In genomic region chr3:39255503-39256325, GRCh38 we compare ENCODE assay signal across 8 cellular contexts. TPM values are rescaled to one million over a fixed set of nuclear protein-coding genes. Genes with fewer than 3 reads are reported as not detected.
A peak's percentile ranks its signal among the peaks of the same experiment; 100 is the strongest.
DNase-seq lines count a peak whose midpoint lies in the region; ATAC-seq, FAIRE-seq and TF ChIP-seq lines count a peak whose summit lies in the region.

No MANE protein-coding gene starts in this region.

- H3K4me1 ChIP-seq in pancreas = no peaks in the 10 kb centered on the region
- no peaks in the 10 kb centered on the region for H3K4me1 ChIP-seq in endodermal cell (ENCODE audit: control insufficient read depth, insufficient read depth, low read length)
- H3K4me1 ChIP-seq in thyroid gland = no peaks in the 10 kb centered on the region

- FAIRE-seq in pancreas (lab: Jason Lieb, UNC) = no peak

- no peak overlapping the region for H3K27ac ChIP-seq in pancreas
- no peak overlapping the region for H3K27ac ChIP-seq in endodermal cell (ENCODE audit: low read depth, low read length)
- no peak overlapping the region for H3K27ac ChIP-seq in thyroid gland

- DNase-seq in AML-193 (lab: John Stamatoyannopoulos, UW) (peak; percentile 99), pancreas (peak in 1 of 6 donors; percentile 31), endodermal cell (no peak), DMS153 treated with DMSO at 0.1 percent for 48 hours (lab: John Stamatoyannopoulos, UW; ENCODE audit: unreplicated experiment) (no peak), thyroid gland (no peak)

- no peak overlapping the region for H3K9ac ChIP-seq in endodermal cell (ENCODE audit: extremely low read depth, low read length, poor library complexity, severe bottlenecking)

- TF ChIP-seq POLR2A in thyroid gland (IDR thresholded peaks at IDR 0.05) = no peak

- H3K9me3 ChIP-seq in pancreas (no peaks in the 10 kb centered on the region), endodermal cell (ENCODE audit: control insufficient read depth, low read length) (no peaks in the 10 kb centered on the region), thyroid gland (no peaks in the 10 kb centered on the region)

- WGBS in pancreas, 2 donors = 54 to 62% methylated on average over 5 of the region's 5 CpGs
- 78 to 85% methylated on average over 4 to 5 of the region's 5 CpGs for WGBS in endodermal cell (ENCODE audit: insufficient coverage in 1 of 2, insufficient read length in 1 of 2), 2 experiments
- 60 to 67% methylated on average over 5 of the region's 5 CpGs for WGBS in thyroid gland, 2 donors

- H3K4me3 Mint-ChIP-seq in endodermal cell = no peak overlapping the region

- H3K36me3 ChIP-seq in pancreas (no peaks in the 10 kb centered on the region), endodermal cell (ENCODE audit: control insufficient read depth, insufficient read depth, low read length) (no peaks in the 10 kb centered on the region), thyroid gland (no peaks in the 10 kb centered on the region)

- no peaks in the 10 kb centered on the region for H3K4me1 Mint-ChIP-seq in endodermal cell

- H3K27me3 ChIP-seq in pancreas (no peaks in the 10 kb centered on the region), endodermal cell (ENCODE audit: control insufficient read depth, insufficient read depth, low read length, poor library complexity, severe bottlenecking) (peaks cover 7% of the 10 kb centered on the region), thyroid gland (no peaks in the 10 kb centered on the region)

- ATAC-seq in GM18873 (IDR thresholded peaks at IDR 0.05; ENCODE audit: low FRiP score, unreplicated experiment) (peak; percentile 98), HG03060 (IDR thresholded peaks at IDR 0.05; ENCODE audit: low read depth, unreplicated experiment) (peak; percentile 98), SK-N-SH treated with all-trans-retinoic acid at 6 μM for 48 hours (peak; percentile 9; the same call in 2 of the 3 replicates), pancreas (peak in 3 of 4 donors; percentile 21 to 90 (median 76))

- H3K4me3 ChIP-seq in pancreas (no peak overlapping the region), endodermal cell (ENCODE audit: low read length) (no peak overlapping the region), thyroid gland (replicated peaks in 1 of 3) (no peak overlapping the region)

- TF ChIP-seq CTCF in pancreas (IDR thresholded peaks at IDR 0.05) = no peak
- TF ChIP-seq CTCF in endodermal cell (conservative IDR thresholded peaks at IDR 0.05) = no peak
- no peak for TF ChIP-seq CTCF in thyroid gland (IDR thresholded peaks at IDR 0.05)

- intact Hi-C loops in pancreas (cut with DNase I) (no loop called here), thyroid gland (cut with DNase I) (no loop called here)

- no peaks in the 10 kb centered on the region for H3K9me3 Mint-ChIP-seq in endodermal cell

- no peaks in the 10 kb centered on the region for H3K36me3 Mint-ChIP-seq in endodermal cell (ENCODE audit: low read depth)

- H3K27ac Mint-ChIP-seq in endodermal cell = no peak overlapping the region

- H3K27me3 Mint-ChIP-seq in endodermal cell (ENCODE audit: insufficient read depth) = peaks cover 11% of the 10 kb centered on the region

TF ChIP-seq in SK-N-SH treated with all-trans-retinoic acid at 6 μM for 48 hours, 23 proteins besides CTCF, POLR2A, EP300 and RAD21:
- no peak for TF ChIP-seq CREB5 (CRISPR knock-in tag; IDR thresholded peaks at IDR 0.05; ENCODE audit: low read depth)
- no peak for TF ChIP-seq TSHZ2 (CRISPR knock-in tag; IDR thresholded peaks at IDR 0.05)
- no peak for TF ChIP-seq TCF4 (CRISPR knock-in tag; IDR thresholded peaks at IDR 0.05; ENCODE audit: borderline replicate concordance)
- TF ChIP-seq ZC3H10 (CRISPR knock-in tag; IDR thresholded peaks at IDR 0.05) = no peak
- TF ChIP-seq PPARA (CRISPR knock-in tag; IDR thresholded peaks at IDR 0.05; ENCODE audit: borderline replicate concordance) = no peak
- TF ChIP-seq PATZ1 (CRISPR knock-in tag; IDR thresholded peaks at IDR 0.05; ENCODE audit: borderline replicate concordance) = no peak
- no peak for TF ChIP-seq RARB (CRISPR knock-in tag; IDR thresholded peaks at IDR 0.05)
- no peak for TF ChIP-seq SNAI2 (CRISPR knock-in tag; IDR thresholded peaks at IDR 0.05)
- TF ChIP-seq ZNF70 (CRISPR knock-in tag; IDR thresholded peaks at IDR 0.05) = no peak
- no peak for TF ChIP-seq OSR1 (CRISPR knock-in tag; IDR thresholded peaks at IDR 0.05)
- no peak for TF ChIP-seq TOX (CRISPR knock-in tag; IDR thresholded peaks at IDR 0.05; ENCODE audit: borderline replicate concordance)
- no peak for TF ChIP-seq CSDC2 (CRISPR knock-in tag; IDR thresholded peaks at IDR 0.05)
- no peak for TF ChIP-seq ZNF8 (CRISPR knock-in tag; IDR thresholded peaks at IDR 0.05)
- no peak for TF ChIP-seq ARNTL (CRISPR knock-in tag; IDR thresholded peaks at IDR 0.05; ENCODE audit: borderline replicate concordance, low read depth)
- TF ChIP-seq ZFP3 (CRISPR knock-in tag; IDR thresholded peaks at IDR 0.05) = no peak
- TF ChIP-seq ZFP30 (CRISPR knock-in tag; IDR thresholded peaks at IDR 0.05) = no peak

RNA-seq across cellular contexts. Expression of gene CX3CR1, which starts 24.1 kb away (rescaled TPM):
- 10 to 100 TPM in 1 of 6 donors, 1 to 10 TPM in 4, under 1 TPM in 1; 0.23 to 13.0 (median 1.6) TPM for total RNA-seq in pancreas
- under 1 TPM; 0.08 to 0.14 TPM for polyA plus RNA-seq in pancreas
- total RNA-seq in endodermal cell = not detected
- not detected for polyA plus RNA-seq in endodermal cell (2013, experiment 1 of 2)
- not detected for polyA plus RNA-seq in endodermal cell (2013, experiment 2 of 2)
- 1 to 10 TPM in 2 of 4 donors, under 1 TPM in 1, not detected in 1; 0.27 to 1.9 (median 1.1) TPM for total RNA-seq in thyroid gland

Comparison
In these comparisons a context has a peak if more than half of its experiments do, and no peak if none do; other contexts are left out.
1. DNase-seq: peak in AML-193 (2 of 2); none in endodermal cell (single experiment), DMS153 treated with DMSO at 0.1 percent for 48 hours (single experiment) and thyroid gland (0 of 2).
2. ATAC-seq: peak in every context shown above with its lines; median percentile 98 in GM18873; 98 in HG03060; 76 in pancreas; 9 in SK-N-SH treated with all-trans-retinoic acid at 6 μM for 48 hours.